In genomic region chr12:95102916-95103671, GRCh38 we compare ENCODE assay signal across 1 cellular context.
TF ChIP-seq lines count a peak whose summit lies in the region.

No MANE protein-coding gene starts in this region.

TF ChIP-seq in HepG2, 621 proteins besides CTCF, POLR2A, EP300 and RAD21 (continued from another document):
- no peak for TF ChIP-seq PRDM15 (CRISPR knock-in tag; IDR thresholded peaks at IDR 0.05)
- no peak for TF ChIP-seq SSRP1 (CRISPR knock-in tag; IDR thresholded peaks at IDR 0.05)
- TF ChIP-seq ZFYVE20 (CRISPR knock-in tag; IDR thresholded peaks at IDR 0.05; ENCODE audit: borderline replicate concordance, low read depth), result no peak
- TF ChIP-seq ZNF781 (CRISPR knock-in tag; IDR thresholded peaks at IDR 0.05; ENCODE audit: borderline replicate concordance, not compliant biosample characterization), result no peak
- TF ChIP-seq ZSCAN31 (CRISPR knock-in tag; IDR thresholded peaks at IDR 0.05; ENCODE audit: low read depth), result no peak
- no peak for TF ChIP-seq SMYD3 (CRISPR knock-in tag; IDR thresholded peaks at IDR 0.05)
- no peak for TF ChIP-seq FOSL1 (CRISPR knock-in tag; IDR thresholded peaks at IDR 0.05; ENCODE audit: borderline replicate concordance)
- TF ChIP-seq ZBTB1 (CRISPR knock-in tag; IDR thresholded peaks at IDR 0.05; ENCODE audit: borderline replicate concordance), result no peak
- no peak for TF ChIP-seq ZNF570 (CRISPR knock-in tag; IDR thresholded peaks at IDR 0.05; ENCODE audit: borderline replicate concordance)
- TF ChIP-seq NR2F2 (IDR thresholded peaks at IDR 0.05; ENCODE audit: borderline replicate concordance, low read depth), result no peak
- TF ChIP-seq EHMT2 (IDR thresholded peaks at IDR 0.05; ENCODE audit: borderline replicate concordance, low read depth, low read length), result no peak
- TF ChIP-seq KDM1A (CRISPR knock-in tag; IDR thresholded peaks at IDR 0.05), result no peak
